ENCODE assay signal across 8 cellular contexts in the genomic region with DNA sequence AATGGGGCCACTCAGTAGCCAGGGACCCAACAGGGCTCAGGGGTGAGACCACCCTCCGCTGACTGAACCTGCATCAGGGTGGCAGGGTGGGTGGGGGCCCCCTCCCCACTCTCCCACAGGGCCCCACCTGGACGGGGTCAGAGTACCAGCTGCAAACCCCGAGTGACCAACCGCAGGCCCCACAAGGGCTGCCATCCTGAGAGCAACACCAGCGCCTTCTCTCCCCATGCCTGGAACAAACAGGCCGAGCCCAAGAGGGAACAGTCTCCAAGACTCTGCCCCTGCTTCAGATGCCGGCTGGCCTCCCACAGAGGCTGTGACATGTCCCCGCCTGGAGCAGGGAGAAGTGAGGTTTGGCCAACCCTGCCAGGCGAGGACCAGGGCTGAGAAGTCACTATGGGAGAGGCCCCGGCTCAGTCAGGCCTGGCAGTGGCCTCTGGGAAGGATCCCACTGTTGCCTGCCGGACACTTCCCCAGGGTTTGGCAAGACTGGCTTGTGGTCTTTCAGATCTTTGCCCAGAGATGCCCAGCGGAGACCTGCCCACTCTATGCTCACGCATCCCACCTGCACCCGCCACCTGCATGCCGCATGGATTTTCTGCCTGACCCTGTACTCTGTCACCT. TPM values are rescaled to one million over a fixed set of nuclear protein-coding genes. Genes with fewer than 3 reads are reported as not detected.
DNase-seq lines count a peak whose midpoint lies in the region; TF ChIP-seq lines count a peak whose summit lies in the region.

No MANE protein-coding gene starts in this region.

- H2AFZ ChIP-seq in neural progenitor cell (replicated peaks): no peak overlapping the region

- peak overlapping the region; percentile 80 to 91 (median 90) for H3K4me3 Mint-ChIP-seq in IgD-negative memory B cell
- no peak overlapping the region for H3K4me3 Mint-ChIP-seq in neural progenitor cell

- H3K9me3 ChIP-seq in neural progenitor cell (ENCODE audit: low read depth): no peaks in the 10 kb centered on the region

- peaks cover 88% of the 10 kb centered on the region for H4K20me1 ChIP-seq in neural progenitor cell (ENCODE audit: low read depth)

- H3K4me2 ChIP-seq in neural progenitor cell: no peak overlapping the region

- H3K9me3 Mint-ChIP-seq in IgD-negative memory B cell: no peaks in the 10 kb centered on the region
- H3K9me3 Mint-ChIP-seq in neural progenitor cell: no peaks in the 10 kb centered on the region

- peaks cover 24% of the 10 kb centered on the region for H3K4me1 ChIP-seq in neural progenitor cell

- in situ Hi-C loops in G401 (cut with HindIII; ENCODE audit: low sequenced_read_pairs): no loop called here

- H3K4me3 ChIP-seq in neural progenitor cell: no peak overlapping the region

- no peaks in the 10 kb centered on the region for H3K36me3 Mint-ChIP-seq in IgD-negative memory B cell
- H3K36me3 Mint-ChIP-seq in neural progenitor cell: peaks cover 2% of the 10 kb centered on the region

- peak overlapping the region; percentile 27 to 95 (median 78) for H3K27ac Mint-ChIP-seq in IgD-negative memory B cell
- peak overlapping the region; percentile 74 for H3K27ac Mint-ChIP-seq in neural progenitor cell

- H3K27me3 Mint-ChIP-seq in IgD-negative memory B cell (no peaks in the 10 kb centered on the region), neural progenitor cell (ENCODE audit: insufficient read depth, low read depth) (peaks cover 3% of the 10 kb centered on the region)

- peaks cover 58% of the 10 kb centered on the region for H3K79me2 ChIP-seq in neural progenitor cell (ENCODE audit: low read depth)

- H3K27me3 ChIP-seq in neural progenitor cell: no peaks in the 10 kb centered on the region

- H3K27ac ChIP-seq in C4-2B: peak overlapping the region; percentile 43; the same call in 1 of the 2 replicates
- peak overlapping the region; percentile 39 for H3K27ac ChIP-seq in cingulate gyrus (ENCODE audit: low read depth, low read length)
- no peak overlapping the region for H3K27ac ChIP-seq in neural progenitor cell

- peak overlapping the region; percentile 15 for H3K9ac ChIP-seq in neural progenitor cell

- no peaks in the 10 kb centered on the region for H3K36me3 ChIP-seq in neural progenitor cell

- no peak for DNase-seq in neural progenitor cell (ENCODE audit: low spot score)
- no peak for DNase-seq in SIG-M5 (lab: John Stamatoyannopoulos, UW)
- DNase-seq in NK-92 (lab: John Stamatoyannopoulos, UW; ENCODE audit: unreplicated experiment): no peak
- no peak for DNase-seq in G401 (ENCODE audit: low spot score)
- DNase-seq in central memory CD4-positive, alpha-beta T cell: no peak

- no peak for TF ChIP-seq CTCF in C4-2B (conservative IDR thresholded peaks at IDR 0.05)
- TF ChIP-seq CTCF in neural progenitor cell (IDR thresholded peaks at IDR 0.05): no peak

- H3K4me1 Mint-ChIP-seq in IgD-negative memory B cell (peaks cover 21 to 32% (median 32%) of the 10 kb centered on the region in 3 donors), neural progenitor cell (peaks cover 32% of the 10 kb centered on the region)

- peaks cover 9% of the 10 kb centered on the region for H3F3A ChIP-seq in neural progenitor cell (ENCODE audit: low read depth)

RNA-seq across cellular contexts. Expression of a gene that starts 27.2 kb away (rescaled TPM):
- polyA plus RNA-seq in IgD-negative memory B cell: 9.7 TPM
- 10.6 and 30.4 TPM in 2 replicates for total RNA-seq in neural progenitor cell (ENCODE audit: low replicate concordance)
- 29.5 and 51.3 TPM in 2 replicates for total RNA-seq in G401 (2014; rRNA removed; shearing (Covaris generic))

RNA-seq across cellular contexts. Expression of a gene that starts 29.8 kb away (rescaled TPM):
- 23.7 TPM for polyA plus RNA-seq in IgD-negative memory B cell
- total RNA-seq in neural progenitor cell (ENCODE audit: low replicate concordance): 25.3 and 87.0 TPM in 2 replicates
- 95.8 and 109 TPM in 2 replicates for total RNA-seq in G401 (2014; rRNA removed; shearing (Covaris generic))

RNA-seq across cellular contexts. Expression of a gene that starts 31.9 kb away (rescaled TPM):
- not detected for polyA plus RNA-seq in IgD-negative memory B cell
- total RNA-seq in neural progenitor cell (ENCODE audit: low replicate concordance): 5.7 and 6.8 TPM in 2 replicates
- 26.0 and 29.8 TPM in 2 replicates for total RNA-seq in G401 (2014; rRNA removed; shearing (Covaris generic))

RNA-seq across cellular contexts. Expression of a gene that starts 31.9 kb away (rescaled TPM):
- polyA plus RNA-seq in IgD-negative memory B cell: 6.9 TPM
- 37.5 and 82.1 TPM in 2 replicates for total RNA-seq in neural progenitor cell (ENCODE audit: low replicate concordance)
- total RNA-seq in G401 (2014; rRNA removed; shearing (Covaris generic)): 39.4 and 46.0 TPM in 2 replicates
